ENCODE assay signal across 9 cellular contexts in genomic region chr1:17581389-17582123, GRCh38. TPM values are rescaled to one million over a fixed set of nuclear protein-coding genes. Genes with fewer than 3 reads are reported as not detected.
DNase-seq lines count a peak whose midpoint lies in the region; ATAC-seq and TF ChIP-seq lines count a peak whose summit lies in the region.
"Had no signal": no experiment of that assay in that cellular context is flagged by ENCODE, and none has a peak within 500 bp of the region (broad histone marks: within the 10 kb centered on the region; RNA-seq: fewer than 3 reads in every experiment).

No MANE protein-coding gene starts in this region.

- peak; percentile 48 to 62 for TF ChIP-seq RAD21 in liver (IDR thresholded peaks at IDR 0.05)

- peaks cover 3% of the 10 kb centered on the region for H4K20me1 ChIP-seq in DND-41 (ENCODE audit: insufficient read depth, low read length)

- H3K27ac ChIP-seq in DND-41 (ENCODE audit: low read length) (no peak overlapping the region), HEK293 (ENCODE audit: extremely low read depth, low read depth, low read length) (no peak overlapping the region), liver (ENCODE audit: low read depth in 1 of 2, low read length in 2 of 2) (peak overlapping the region; percentile 86 to 92)

- DNase-seq in DND-41: peak; percentile 16
- DNase-seq in UCSD-AML1 (lab: John Stamatoyannopoulos, UW; ENCODE audit: unreplicated experiment): peak; percentile 24
- no peak for DNase-seq in NCI-H1105 (lab: John Stamatoyannopoulos, UW)
- DNase-seq in kidney glomerular epithelial cell (lab: John Stamatoyannopoulos, UW): no peak
- DNase-seq: NCI-H526 treated with DMSO at 0.1 percent for 48 hours, nephron progenitor cell had no signal

- 28% methylated on average over 10 of the region's 10 CpGs for WGBS in liver

- no peaks in the 10 kb centered on the region for H3K27me3 ChIP-seq in DND-41 (ENCODE audit: insufficient read depth, low read length, poor library complexity)
- H3K27me3 ChIP-seq in liver (ENCODE audit: control insufficient read depth in 4 of 4, insufficient read depth in 4 of 4, low read length in 3 of 4): no peaks in the 10 kb centered on the region

- POLR2A ChIA-PET in HEK293 (lab: Yijun Ruan, JAX): no interaction called here

- H3K9me3 ChIP-seq in DND-41 (ENCODE audit: insufficient read depth, low read length, severe bottlenecking) (no peaks in the 10 kb centered on the region), HEK293 (ENCODE audit: control insufficient read depth, insufficient read depth, low read depth, low read length) (no peaks in the 10 kb centered on the region), liver (ENCODE audit: control insufficient read depth in 4 of 4, low read length in 3 of 4) (no peaks in the 10 kb centered on the region)

- H3K4me1 ChIP-seq in DND-41 (ENCODE audit: insufficient read depth, low read length): no peaks in the 10 kb centered on the region
- H3K4me1 ChIP-seq in HEK293 (ENCODE audit: control insufficient read depth, insufficient read depth, low read length): no peaks in the 10 kb centered on the region
- peaks cover 27 to 72% (median 62%) of the 10 kb centered on the region in 4 donors for H3K4me1 ChIP-seq in liver (ENCODE audit: control insufficient read depth in 4 of 4, insufficient read depth in 4 of 4, low read length in 3 of 4)

- TF ChIP-seq CTCF in DND-41 (IDR thresholded peaks at IDR 0.05; ENCODE audit: borderline replicate concordance, extremely low read depth, low read length, poor library complexity, severe bottlenecking) (no peak), HEK293 (tag by site-specific recombination; IDR thresholded peaks at IDR 0.05) (no peak), liver (IDR thresholded peaks at IDR 0.05; ENCODE audit: low read depth, low read length, missing input control) (no peak)

- H3K79me2 ChIP-seq in DND-41 (ENCODE audit: insufficient read depth, low read length): no peaks in the 10 kb centered on the region

- no peak overlapping the region for H3K4me2 ChIP-seq in DND-41 (ENCODE audit: insufficient read depth, low read length)

- no peak overlapping the region for H3K9ac ChIP-seq in DND-41 (ENCODE audit: low read depth, low read length)
- H3K9ac ChIP-seq in liver (ENCODE audit: low read depth in 1 of 2, low read length in 2 of 2): peak overlapping the region; percentile 56 to 94

- peak; percentile 63; the same call in 1 of the 3 replicates for ATAC-seq in DND-41 (ENCODE audit: insufficient read depth, low read depth)
- no peak for ATAC-seq in HG02885 (IDR thresholded peaks at IDR 0.05; ENCODE audit: poor library complexity, unreplicated experiment)

- H3K4me3 ChIP-seq in DND-41 (ENCODE audit: low read depth in 1 of 2, low read length in 2 of 2) (no peak overlapping the region), HEK293 (ENCODE audit: low read depth, low read length) (no peak overlapping the region), liver (ENCODE audit: low read depth in 1 of 3, low read length in 3 of 3) (peak overlapping the region; percentile 68 to 86 (median 80))

- no peaks in the 10 kb centered on the region for H3K36me3 ChIP-seq in DND-41 (ENCODE audit: insufficient read depth, low read length)
- H3K36me3 ChIP-seq in HEK293 (ENCODE audit: control insufficient read depth in 2 of 2, insufficient read depth in 1 of 2, low read length in 2 of 2): no peaks in the 10 kb centered on the region
- H3K36me3 ChIP-seq in liver (ENCODE audit: control insufficient read depth in 4 of 4, insufficient read depth in 3 of 4, low read depth in 1 of 4, low read length in 3 of 4): peaks cover 0 to 11% (median 5%) of the 10 kb centered on the region in 4 donors

- no peak overlapping the region for H2AFZ ChIP-seq in DND-41 (ENCODE audit: low read depth, low read length)

- CTCF ChIA-PET in HEK293 (lab: Yijun Ruan, JAX): interaction anchor here (1.4 to 1.8 kb wide), 3 partner anchors 9 to 79 kb away, joined by 3 to 4 read pairs (median 3); no protein-coding TSS in a partner anchor

TF ChIP-seq in HEK293, 187 proteins besides CTCF, POLR2A, EP300 and RAD21:
- TF ChIP-seq ZNF660 (tag by site-specific recombination; IDR thresholded peaks at IDR 0.05) (peak; percentile 39; the same call in 1 of the 2 replicates), ZFHX2 (tag by site-specific recombination; conservative IDR thresholded peaks at IDR 0.05) (peak; percentile 22; the same call in 1 of the 2 replicates), WT1 (tag by site-specific recombination; IDR thresholded peaks at IDR 0.05) (no peak), ZNF274 (IDR thresholded peaks at IDR 0.05; ENCODE audit: low read length) (no peak), ZNF274 (tag by site-specific recombination; IDR thresholded peaks at IDR 0.05; ENCODE audit: borderline replicate concordance) (no peak), ZIC2 (tag by site-specific recombination; IDR thresholded peaks at IDR 0.05) (peak; percentile 45)

TF ChIP-seq in liver, 16 proteins besides CTCF, POLR2A, EP300 and RAD21:
- peak; percentile 98 for TF ChIP-seq FOXA1 (IDR thresholded peaks at IDR 0.05)
- TF ChIP-seq SP1 (IDR thresholded peaks at IDR 0.05): peak; percentile 80
- TF ChIP-seq YY1 (IDR thresholded peaks at IDR 0.05): peak; percentile 88
- peak; percentile 97 for TF ChIP-seq FOXA2 (IDR thresholded peaks at IDR 0.05)
- peak; percentile 69 for TF ChIP-seq ZBTB33 (IDR thresholded peaks at IDR 0.05)
- peak; percentile 89 to 97 for TF ChIP-seq RXRA (IDR thresholded peaks at IDR 0.05)
- TF ChIP-seq ATF3 (IDR thresholded peaks at IDR 0.05): peak; percentile 98
- peak; percentile 71 to 85 for TF ChIP-seq HNF4A (conservative IDR thresholded peaks at IDR 0.05)
- TF ChIP-seq REST (IDR thresholded peaks at IDR 0.05): peak; percentile 91
- TF ChIP-seq TAF1 (conservative IDR thresholded peaks at IDR 0.05): peak; percentile 89
- TF ChIP-seq HNF4G (IDR thresholded peaks at IDR 0.05): no peak
- peak in 1 of 2 donors; percentile 60 for TF ChIP-seq GABPA (IDR thresholded peaks at IDR 0.05 in 1 of 2, conservative IDR thresholded peaks at IDR 0.05 in 1 of 2)
- peak in 1 of 2 donors; percentile 86 for TF ChIP-seq EGR1 (IDR thresholded peaks at IDR 0.05; ENCODE audit: low read depth in 2 of 2)
- TF ChIP-seq NR2F2 (IDR thresholded peaks at IDR 0.05): no peak
- peak in 1 of 2 donors; percentile 83 for TF ChIP-seq JUND (IDR thresholded peaks at IDR 0.05)
- peak; percentile 96 for TF ChIP-seq MAX (IDR thresholded peaks at IDR 0.05)

RNA-seq across cellular contexts. Expression of gene ARHGEF10L, which starts 42.1 kb away (rescaled TPM):
- total RNA-seq in liver: 100 to 1,000 TPM in 1 of 2 donors, 10 to 100 TPM in 1; 26.3 to 169 TPM
- polyA plus RNA-seq in liver: 10 to 100 TPM; 54.0 to 60.9 TPM

Comparison
In these comparisons a context has a peak if more than half of its experiments do, and no peak if none do; other contexts are left out.
1. DNase-seq: peak in DND-41 (single experiment) and UCSD-AML1 (single experiment); none in NCI-H1105 (single experiment) and kidney glomerular epithelial cell (single experiment).
2. H3K27ac ChIP-seq: peak in liver (2 of 2); none in DND-41 (single experiment) and HEK293 (single experiment).
3. H3K4me3 ChIP-seq: peak in liver (3 of 3); none in DND-41 (0 of 2) and HEK293 (single experiment).